1 cellular context compared by ENCODE assay signal in genomic region chr10:119655566-119656001, GRCh38.
A peak's percentile ranks its signal among the peaks of the same experiment; 100 is the strongest.
TF ChIP-seq lines count a peak whose summit lies in the region.

No MANE protein-coding gene starts in this region.

TF ChIP-seq in endothelial cell of umbilical vein, 7 proteins besides CTCF, POLR2A, EP300 and RAD21 (continued from another document):
- TF ChIP-seq POLR2AphosphoS5 (IDR thresholded peaks at IDR 0.05; ENCODE audit: insufficient read depth, low read depth, low read length) = peak; percentile 20
- peak; percentile 14 for TF ChIP-seq MYC (IDR thresholded peaks at IDR 0.05; ENCODE audit: low read depth, low read length)
- TF ChIP-seq JUN (IDR thresholded peaks at IDR 0.05; ENCODE audit: borderline replicate concordance, insufficient read depth, insufficient read length, low read depth) = no peak
- no peak for TF ChIP-seq EZH2 (IDR thresholded peaks at IDR 0.05; ENCODE audit: borderline replicate concordance, low read depth, low read length, severe bottlenecking)
